23 cellular contexts compared by ENCODE assay signal in the genomic region with DNA sequence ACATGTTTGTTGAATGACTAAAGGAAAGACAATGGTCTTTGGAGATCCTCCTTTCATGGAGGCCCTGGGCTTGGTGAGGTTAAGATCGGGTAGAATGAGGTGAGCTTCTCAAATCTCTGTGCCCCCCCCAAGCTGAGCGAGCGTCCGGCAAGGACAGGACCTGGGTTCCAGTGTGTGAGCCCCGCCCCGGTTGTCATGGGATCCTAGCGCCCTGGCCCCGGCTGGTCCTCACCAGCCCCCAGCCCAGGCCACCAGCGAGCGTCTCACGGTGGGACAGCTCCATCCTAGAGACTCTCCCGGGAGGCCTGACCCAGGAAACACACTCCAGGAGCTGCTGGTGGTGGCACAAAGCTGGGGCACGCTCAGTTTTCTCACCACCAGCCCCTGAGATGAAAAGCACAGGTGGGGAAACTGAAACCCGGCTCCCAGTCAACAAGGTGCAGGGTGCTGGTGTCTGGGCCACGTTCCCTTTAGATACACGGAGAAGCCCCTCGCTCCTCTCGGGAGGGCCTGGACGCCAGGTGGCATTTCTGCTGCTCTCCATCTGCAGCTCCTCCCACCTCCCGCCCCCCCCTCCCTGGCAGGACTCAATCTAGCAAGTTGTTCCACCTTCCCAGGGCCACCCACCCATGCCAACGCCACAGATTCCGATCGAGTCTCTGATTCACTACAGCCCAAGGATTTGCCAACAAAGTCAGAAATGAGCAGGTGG.
"Had no signal": no experiment of that assay in that cellular context is flagged by ENCODE, and none has a peak within 500 bp of the region (broad histone marks: within the 10 kb centered on the region; RNA-seq: fewer than 3 reads in every experiment).

No MANE protein-coding gene starts in this region.

- H3K9me3 ChIP-seq: breast epithelium, pancreas, prostate gland, suprapubic skin had no signal

- H3K27me3 ChIP-seq: pancreas had no signal

- H3K4me1 ChIP-seq: breast epithelium, pancreas, prostate gland, suprapubic skin had no signal

- DNase-seq: activated B cell treated with CpG ODN at 0.5 μM for 24 hours; activated CD4-positive, alpha-beta T cell treated with anti-CD3 and anti-CD28 coated beads for 36 hours; activated CD8-positive, alpha-beta memory T cell treated with anti-CD3 and anti-CD28 coated beads, Interleukin-2, amount 10 ng/mL, durations not matched to agents 7 days and 5 days; activated CD8-positive, alpha-beta T cell treated with anti-CD3 and anti-CD28 coated beads, Interleukin-2, amount 10 ng/mL, durations not matched to agents 7 days and 5 days; activated naive CD8-positive, alpha-beta T cell treated with anti-CD3 and anti-CD28 coated beads, Interleukin-2, amount 50 U/mL, for 24 hours; activated T-cell treated with anti-CD3 and anti-CD28 coated beads, Interleukin-2, amount 50 U/mL, for 48 hours; central memory CD4-positive, alpha-beta T cell; dermis blood vessel endothelial cell; effector memory CD4-positive, alpha-beta T cell; naive B cell; nephron progenitor cell; stimulated activated CD4-positive, alpha-beta T cell treated with anti-CD3 and anti-CD28 coated beads, Interleukin-1b, Interleukin-23, amount 100 ng/mL, for 48 hours; stimulated activated naive B cell treated with anti-CD40 and anti-IgM and Interleukin-4, amounts not matched to agents 10 μg/mL and 1 μg/mL and 100 μg/mL, for 72 hours; T-helper 2 cell had no signal

- ATAC-seq: activated CD4-positive, alpha-beta T cell treated with anti-CD3 and anti-CD28 coated beads for 36 hours; activated CD8-positive, alpha-beta memory T cell treated with anti-CD3 and anti-CD28 coated beads, Interleukin-2, amount 10 ng/mL, durations not matched to agents 7 days and 5 days; activated CD8-positive, alpha-beta T cell treated with anti-CD3 and anti-CD28 coated beads, Interleukin-2, amount 10 ng/mL, durations not matched to agents 7 days and 5 days; activated naive CD8-positive, alpha-beta T cell treated with anti-CD3 and anti-CD28 coated beads, Interleukin-2, amount 50 U/mL, for 24 hours; pancreas; stimulated activated naive B cell treated with anti-CD40 and anti-IgM and Interleukin-4, amounts not matched to agents 10 μg/mL and 1 μg/mL and 100 μg/mL, for 72 hours had no signal

- H3K4me3 ChIP-seq: breast epithelium, pancreas, prostate gland, smooth muscle cell, suprapubic skin, tibial nerve had no signal

- H3K27ac ChIP-seq: breast epithelium, pancreas, prostate gland, suprapubic skin, tibial nerve had no signal

- FAIRE-seq: colon, frontal cortex, islet of Langerhans, pancreas had no signal

- H3K4me2 ChIP-seq: smooth muscle cell had no signal

- H3K36me3 ChIP-seq: breast epithelium, pancreas, prostate gland, suprapubic skin, tibial nerve had no signal
